Comparison of ENCODE assay signal across 24 cellular contexts in genomic region chr5:18236386-18236785, GRCh38.
A peak's percentile ranks its signal among the peaks of the same experiment; 100 is the strongest.
DNase-seq lines count a peak whose midpoint lies in the region; TF ChIP-seq lines count a peak whose summit lies in the region.
"Had no signal": no experiment of that assay in that cellular context is flagged by ENCODE, and none has a peak within 500 bp of the region (broad histone marks: within the 10 kb centered on the region; RNA-seq: fewer than 3 reads in every experiment).

No MANE protein-coding gene starts in this region.

- H3K4me3 ChIP-seq in choroid plexus epithelial cell (ENCODE audit: low read depth, low read length) (no peak overlapping the region), osteoblast (ENCODE audit: insufficient read depth, low read length) (no peak overlapping the region)
- H3K4me3 ChIP-seq: esophagus muscularis mucosa had no signal

- no peak overlapping the region for H2AFZ ChIP-seq in osteoblast (ENCODE audit: low read length)

- H3K79me2 ChIP-seq in osteoblast (ENCODE audit: insufficient read depth, low read length): no peaks in the 10 kb centered on the region

- peak; percentile 2 for DNase-seq in SIG-M5 treated with dmso at 0.1 percent for 504 hours (lab: John Stamatoyannopoulos, UW; ENCODE audit: unreplicated experiment)
- DNase-seq in SIG-M5 (lab: John Stamatoyannopoulos, UW): no peak
- DNase-seq in SKM-1 treated with dmso at 0.1 percent for 144 hours (lab: John Stamatoyannopoulos, UW; ENCODE audit: unreplicated experiment): peak; percentile 4
- peak; percentile 19 for DNase-seq in choroid plexus epithelial cell (ENCODE audit: low read depth)
- DNase-seq in activated CD4-positive, alpha-beta T cell treated with anti-CD3 and anti-CD28 coated beads for 1 hour: no peak
- DNase-seq in NCI-H524 (lab: John Stamatoyannopoulos, UW): no peak
- DNase-seq in NCI-H510A treated with DMSO at 0.1 percent for 48 hours (lab: John Stamatoyannopoulos, UW): no peak
- no peak for DNase-seq in osteoblast (ENCODE audit: insufficient read length, low spot score, missing footprints)
- DNase-seq: 8988T; activated CD4-positive, alpha-beta T cell treated with anti-CD3 and anti-CD28 coated beads, Interleukin-2, amount 10 ng/mL, durations not matched to agents 7 days and 5 days; activated CD8-positive, alpha-beta memory T cell treated with anti-CD3 and anti-CD28 coated beads, Interleukin-2, amount 10 ng/mL, durations not matched to agents 7 days and 5 days; activated naive CD4-positive, alpha-beta T cell treated with anti-CD3 and anti-CD28 coated beads, Interleukin-2, amount 50 U/mL, for 16 hours; aorta; DMS79; effector memory CD4-positive, alpha-beta T cell; mesenchymal stem cell; naive thymus-derived CD4-positive, alpha-beta T cell; NCI-H1436 treated with DMSO at 0.1 percent for 48 hours; NCI-H526 treated with DMSO at 0.1 percent for 48 hours; Right ventricle myocardium superior; stimulated activated CD4-positive, alpha-beta T cell treated with anti-CD3 and anti-CD28 coated beads, Interleukin-4, amount 100 ng/mL, for 4 hours; stimulated activated naive CD8-positive, alpha-beta T cell treated with anti-CD3 and anti-CD28 coated beads, Interleukin-15, Interleukin-2, amounts not matched to agents 100 U/mL and 50 U/mL, for 24 hours; T-helper 1 cell had no signal

- TF ChIP-seq CTCF in choroid plexus epithelial cell (conservative IDR thresholded peaks at IDR 0.05; ENCODE audit: low read depth, low read length) (no peak), osteoblast (IDR thresholded peaks at IDR 0.05; ENCODE audit: extremely low read depth, low read depth, low read length) (no peak)

- no peaks in the 10 kb centered on the region for H3K36me3 ChIP-seq in osteoblast (ENCODE audit: insufficient read depth, low read length)
- H3K36me3 ChIP-seq: esophagus muscularis mucosa had no signal

- H4K20me1 ChIP-seq in osteoblast (ENCODE audit: insufficient read depth, low read length): no peaks in the 10 kb centered on the region

- H3K9me3 ChIP-seq in osteoblast (ENCODE audit: low read depth, low read length): no peaks in the 10 kb centered on the region
- H3K9me3 ChIP-seq: esophagus muscularis mucosa had no signal

- no peak overlapping the region for H3K27ac ChIP-seq in osteoblast (ENCODE audit: low read depth, low read length)
- H3K27ac ChIP-seq: esophagus muscularis mucosa had no signal

- H3K4me1 ChIP-seq in osteoblast (ENCODE audit: insufficient read depth, low read length): no peaks in the 10 kb centered on the region
- H3K4me1 ChIP-seq: esophagus muscularis mucosa had no signal

- no peaks in the 10 kb centered on the region for H3K27me3 ChIP-seq in osteoblast (ENCODE audit: insufficient read depth, low read length)
- H3K27me3 ChIP-seq: esophagus muscularis mucosa had no signal

- no peak overlapping the region for H3K4me2 ChIP-seq in osteoblast (ENCODE audit: insufficient read depth, low read length)

Comparison
In these comparisons a context has a peak if more than half of its experiments do, and no peak if none do; other contexts are left out.
1. DNase-seq: peak in SIG-M5 treated with dmso at 0.1 percent for 504 hours (single experiment), SKM-1 treated with dmso at 0.1 percent for 144 hours (single experiment) and choroid plexus epithelial cell (single experiment); none in SIG-M5 (single experiment), activated CD4-positive, alpha-beta T cell treated with anti-CD3 and anti-CD28 coated beads for 1 hour (single experiment), NCI-H524 (0 of 2), NCI-H510A treated with DMSO at 0.1 percent for 48 hours (single experiment) and osteoblast (single experiment).